In genomic region chr3:115819785-115820384, GRCh38 we compare ENCODE assay signal across 8 cellular contexts.
A peak's percentile ranks its signal among the peaks of the same experiment; 100 is the strongest.
DNase-seq lines count a peak whose midpoint lies in the region; ATAC-seq and TF ChIP-seq lines count a peak whose summit lies in the region.

No MANE protein-coding gene starts in this region.

- no peak overlapping the region for H3K27ac ChIP-seq in lower lobe of right lung

- no peaks in the 10 kb centered on the region for H3K27me3 ChIP-seq in lower lobe of right lung (ENCODE audit: low read depth)

- no peaks in the 10 kb centered on the region for H3K9me3 ChIP-seq in lower lobe of right lung

- H3K4me3 ChIP-seq in lower lobe of right lung: no peak overlapping the region

- ATAC-seq in GM19351 (IDR thresholded peaks at IDR 0.05; ENCODE audit: unreplicated experiment) (peak; percentile 95), HG03432 (IDR thresholded peaks at IDR 0.05; ENCODE audit: unreplicated experiment) (peak; percentile 89), lower lobe of right lung (peak; percentile 87 to 89)
- ATAC-seq in activated CD4-positive, CD25-positive, alpha-beta regulatory T cell treated with anti-CD3 and anti-CD28 coated beads, Interleukin-2, amount 50 U/mL, for 24 hours: peak; percentile 81 to 82

- TF ChIP-seq CTCF in lower lobe of right lung (IDR thresholded peaks at IDR 0.05): peak; percentile 95

- no peaks in the 10 kb centered on the region for H3K36me3 ChIP-seq in lower lobe of right lung

- intact Hi-C loops in lower lobe of right lung (cut with DNase I): no loop called here

- DNase-seq in CMK (ENCODE audit: low read depth) (peak; percentile 21), NCI-H345 treated with DMSO at 0.1 percent for 48 hours (lab: John Stamatoyannopoulos, UW; ENCODE audit: unreplicated experiment) (peak; percentile 40), dermis microvascular lymphatic vessel endothelial cell (ENCODE audit: low read depth in 2 of 2) (peak; percentile 78 to 81), lower lobe of right lung (peak; percentile 48)
- DNase-seq in stimulated activated CD8-positive, alpha-beta memory T cell treated with anti-CD3 and anti-CD28 coated beads, Interleukin-2, amount 100 ng/mL, for 48 hours (ENCODE audit: low read depth in 2 of 2): peak; percentile 8 to 9

- H3K4me1 ChIP-seq in lower lobe of right lung: no peaks in the 10 kb centered on the region

Comparison
In these comparisons a context has a peak if more than half of its experiments do, and no peak if none do; other contexts are left out.
1. DNase-seq: peak in every context shown above with its lines; median percentile 80 in dermis microvascular lymphatic vessel endothelial cell; 48 in lower lobe of right lung; 40 in NCI-H345 treated with DMSO at 0.1 percent for 48 hours; 21 in CMK; 8 in stimulated activated CD8-positive, alpha-beta memory T cell treated with anti-CD3 and anti-CD28 coated beads, Interleukin-2, amount 100 ng/mL, for 48 hours.